18 cellular contexts compared by ENCODE assay signal in the genomic region with DNA sequence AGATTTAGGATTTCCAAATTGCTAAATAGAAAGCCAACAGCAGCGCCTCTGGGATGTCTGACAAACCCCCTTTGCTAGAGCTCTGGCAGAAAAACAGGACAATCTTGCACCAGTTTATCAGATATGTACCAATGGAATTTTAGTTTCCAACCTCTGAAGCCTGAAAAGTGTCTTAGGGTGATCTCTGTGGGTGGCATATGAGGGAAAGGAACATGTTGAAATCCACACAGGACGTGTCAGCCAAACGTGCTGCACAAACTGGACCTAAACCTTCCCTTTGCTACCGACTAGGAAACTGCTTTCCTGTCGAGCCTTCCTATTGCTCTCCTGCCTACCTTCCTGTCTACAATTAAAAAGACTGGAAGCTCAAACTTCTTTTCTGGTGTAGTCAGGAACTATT. TPM values are rescaled to one million over a fixed set of nuclear protein-coding genes. Genes with fewer than 3 reads are reported as not detected.
DNase-seq lines count a peak whose midpoint lies in the region; ATAC-seq and TF ChIP-seq lines count a peak whose summit lies in the region.
"Had no signal": no experiment of that assay in that cellular context is flagged by ENCODE, and none has a peak within 500 bp of the region (broad histone marks: within the 10 kb centered on the region; RNA-seq: fewer than 3 reads in every experiment).

No MANE protein-coding gene starts in this region.

- 27 to 32% methylated on average over 5 of the region's 5 CpGs for WGBS in GM23248 (ENCODE audit: low coverage in 1 of 2, low lambda C conversion rate in 2 of 2, missing lambda C conversion rate in 2 of 2), 2 experiments
- 70 to 78% methylated on average over 5 of the region's 5 CpGs for WGBS in aorta, 2 donors
- WGBS in neuronal stem cell (ENCODE audit: extremely low coverage in 2 of 2, insufficient read length in 2 of 2, insufficient replicate concordance in 1 of 2), 2 donors: no CpG with 5 or more reads among the region's 5 CpGs

- TF ChIP-seq CTCF in fibroblast of the aortic adventitia (IDR thresholded peaks at IDR 0.05; ENCODE audit: insufficient read depth, low read length): no peak

- H3K9me3 Mint-ChIP-seq in naive thymus-derived CD8-positive, alpha-beta T cell: no peaks in the 10 kb centered on the region
- H3K9me3 Mint-ChIP-seq: CD14-positive monocyte; CD8-positive, alpha-beta T cell had no signal

- in situ Hi-C loops in GM23248 (cut with MboI): no loop called here

- no peak overlapping the region for H3K27ac Mint-ChIP-seq in naive thymus-derived CD8-positive, alpha-beta T cell
- H3K27ac Mint-ChIP-seq: CD14-positive monocyte; CD8-positive, alpha-beta T cell had no signal

- H3K18ac ChIP-seq in neuronal stem cell (ENCODE audit: low read length): no peak overlapping the region

- no peak overlapping the region for H4K8ac ChIP-seq in neuronal stem cell (ENCODE audit: low read depth, low read length)

- H3K27ac ChIP-seq in GM23248: no peak overlapping the region
- H3K27ac ChIP-seq in aorta (ENCODE audit: low read depth in 1 of 2, low read length in 2 of 2): no peak overlapping the region
- no peak overlapping the region for H3K27ac ChIP-seq in neuronal stem cell (replicated peaks; ENCODE audit: low read length)
- H3K27ac ChIP-seq: A549, HL-60 had no signal

- H3K4me3 ChIP-seq in GM23248 (no peak overlapping the region), adipocyte (ENCODE audit: low read length) (peak overlapping the region; percentile 12), fibroblast of the aortic adventitia (ENCODE audit: low read depth, low read length) (no peak overlapping the region), aorta (ENCODE audit: low read length in 2 of 2) (no peak overlapping the region), neuronal stem cell (ENCODE audit: low read length in 2 of 2) (no peak overlapping the region)
- H3K4me3 ChIP-seq: A549 had no signal

- no peaks in the 10 kb centered on the region for H3K9me2 ChIP-seq in GM23248 (ENCODE audit: insufficient read depth)

- H3K4ac ChIP-seq in neuronal stem cell (ENCODE audit: low read length): no peak overlapping the region

- H3K36me3 ChIP-seq in GM23248 (ENCODE audit: low read depth) (no peaks in the 10 kb centered on the region), adipocyte (ENCODE audit: control insufficient read depth, insufficient read depth, low read length, severe bottlenecking) (no peaks in the 10 kb centered on the region), aorta (ENCODE audit: control insufficient read depth in 1 of 2, insufficient read depth in 2 of 2, low read length in 1 of 2) (peaks cover 0 to 3% of the 10 kb centered on the region in 2 donors), neuronal stem cell (replicated peaks in 1 of 2; ENCODE audit: control insufficient read depth in 2 of 2, insufficient read depth in 2 of 2, low read length in 2 of 2) (no peaks in the 10 kb centered on the region)

- H2AK5ac ChIP-seq in neuronal stem cell (ENCODE audit: low read depth, low read length): no peak overlapping the region

- no peaks in the 10 kb centered on the region for H3K27me3 Mint-ChIP-seq in naive thymus-derived CD8-positive, alpha-beta T cell

- H3K9ac ChIP-seq in GM23248 (no peak overlapping the region), adipocyte (ENCODE audit: low read length) (peak overlapping the region; percentile 28), neuronal stem cell (ENCODE audit: low read depth, low read length, poor library complexity) (no peak overlapping the region)

- no peak overlapping the region for H3K4me2 ChIP-seq in GM23248 (ENCODE audit: unreplicated experiment)
- H3K4me2 ChIP-seq in neuronal stem cell (ENCODE audit: insufficient read depth, low read length, poor library complexity, severe bottlenecking): no peak overlapping the region
- H3K4me2 ChIP-seq: A549 had no signal

- intact Hi-C loops in aorta (cut with DNase I): no loop called here

- H3F3A ChIP-seq in GM23248 (ENCODE audit: insufficient read depth): no peaks in the 10 kb centered on the region

- H3K79me2 ChIP-seq in GM23248 (ENCODE audit: insufficient read depth): no peaks in the 10 kb centered on the region

- H3K14ac ChIP-seq in neuronal stem cell (ENCODE audit: low read length): no peak overlapping the region

- POLR2A ChIA-PET in naive thymus-derived CD8-positive, alpha-beta T cell (lab: Charles Lee): no interaction called here

- H3K4me1 ChIP-seq in GM23248 (ENCODE audit: insufficient read depth) (no peaks in the 10 kb centered on the region), adipocyte (ENCODE audit: control insufficient read depth, insufficient read depth, low read length) (peaks cover 19% of the 10 kb centered on the region), aorta (ENCODE audit: control insufficient read depth in 1 of 2, insufficient read depth in 2 of 2, low read length in 2 of 2) (no peaks in the 10 kb centered on the region), neuronal stem cell (ENCODE audit: control insufficient read depth in 2 of 2, insufficient read depth in 1 of 2, low read depth in 1 of 2, low read length in 2 of 2) (peaks cover 4 to 14% of the 10 kb centered on the region in 2 donors)
- H3K4me1 ChIP-seq: A549 had no signal

- no peak overlapping the region for H4K91ac ChIP-seq in neuronal stem cell (ENCODE audit: low read depth, low read length, poor library complexity)

- H2BK5ac ChIP-seq in neuronal stem cell (ENCODE audit: low read length): no peak overlapping the region

- no peaks in the 10 kb centered on the region for H3K4me1 Mint-ChIP-seq in naive thymus-derived CD8-positive, alpha-beta T cell
- H3K4me1 Mint-ChIP-seq: CD14-positive monocyte had no signal

- ATAC-seq in aorta (ENCODE audit: low FRiP score): peak; percentile 60
- no peak for ATAC-seq in naive thymus-derived CD8-positive, alpha-beta T cell
- ATAC-seq: A549; CD8-positive, alpha-beta T cell had no signal

- H3K79me1 ChIP-seq in neuronal stem cell (ENCODE audit: low read depth, low read length): no peaks in the 10 kb centered on the region

- H2BK120ac ChIP-seq in neuronal stem cell (ENCODE audit: low read depth, low read length): no peak overlapping the region

- DNase-seq in GM23248: no peak
- no peak for DNase-seq in adipocyte (ENCODE audit: low read depth)
- peak; percentile 27 for DNase-seq in fibroblast of the aortic adventitia (ENCODE audit: low read depth)
- no peak for DNase-seq in aorta
- DNase-seq in naive thymus-derived CD8-positive, alpha-beta T cell: no peak
- no peak for DNase-seq in GOT3 (lab: John Stamatoyannopoulos, UW)
- DNase-seq in neuronal stem cell (ENCODE audit: low spot score): no peak
- DNase-seq: CD8-positive, alpha-beta T cell; COR-L47; DMS153; DMS79 treated with DMSO at 0.1 percent for 48 hours; EL; H7 had no signal

- H3K23ac ChIP-seq in neuronal stem cell (ENCODE audit: low read depth, low read length, poor library complexity): no peak overlapping the region

- no peaks in the 10 kb centered on the region for H4K20me1 ChIP-seq in GM23248 (ENCODE audit: insufficient read depth)

- peaks cover 0 to 16% (median 0%) of the 10 kb centered on the region in 3 donors for H3K36me3 Mint-ChIP-seq in naive thymus-derived CD8-positive, alpha-beta T cell

- no peak overlapping the region for H2BK12ac ChIP-seq in neuronal stem cell (ENCODE audit: low read length)

- H3K4me3 Mint-ChIP-seq in naive thymus-derived CD8-positive, alpha-beta T cell: no peak overlapping the region
- H3K4me3 Mint-ChIP-seq: CD14-positive monocyte; CD8-positive, alpha-beta T cell had no signal

- no peaks in the 10 kb centered on the region for H3K27me3 ChIP-seq in GM23248 (replicated peaks; ENCODE audit: insufficient read depth)
- H3K27me3 ChIP-seq in adipocyte (replicated peaks; ENCODE audit: control insufficient read depth, insufficient read depth, low read length): no peaks in the 10 kb centered on the region
- no peaks in the 10 kb centered on the region for H3K27me3 ChIP-seq in aorta (ENCODE audit: control insufficient read depth in 1 of 2, insufficient read depth in 2 of 2, low read length in 1 of 2)
- no peaks in the 10 kb centered on the region for H3K27me3 ChIP-seq in neuronal stem cell (ENCODE audit: control insufficient read depth in 3 of 3, insufficient read depth in 3 of 3, low read depth in 1 of 3, low read length in 3 of 3)

- H2AFZ ChIP-seq in GM23248: 0 out of 2 replicates have a peak overlapping the region, but pooled peaks have one; percentile 4
- no peak overlapping the region for H2AFZ ChIP-seq in neuronal stem cell (ENCODE audit: low read length)

- no peaks in the 10 kb centered on the region for H3K9me3 ChIP-seq in GM23248 (ENCODE audit: low read depth)
- H3K9me3 ChIP-seq in adipocyte (ENCODE audit: control insufficient read depth, low read length): no peaks in the 10 kb centered on the region
- no peaks in the 10 kb centered on the region for H3K9me3 ChIP-seq in aorta (ENCODE audit: control insufficient read depth, low read length)
- H3K9me3 ChIP-seq in neuronal stem cell (replicated peaks in 1 of 2; ENCODE audit: control insufficient read depth in 2 of 2, insufficient read depth in 1 of 2, low read depth in 1 of 2, low read length in 2 of 2): no peaks in the 10 kb centered on the region
- H3K9me3 ChIP-seq: A549 had no signal

- H2BK15ac ChIP-seq in neuronal stem cell (ENCODE audit: low read length): no peak overlapping the region

RNA-seq across cellular contexts. Expression of gene REELD1, which starts 53.5 kb away (rescaled TPM):
- not detected in 2 replicates for total RNA-seq in GM23248 (2014; rRNA removed; shearing (Covaris generic))
- polyA plus RNA-seq in GM23248 (2016; fragmentation: Nextera tagmentation; extraction: Ambion mirVana): not detected in 2 replicates
- not detected in 2 replicates for total RNA-seq in fibroblast of the aortic adventitia (ENCODE audit: low replicate concordance)
- total RNA-seq in aorta: under 1 TPM; 0.29 to 0.63 TPM
- polyA plus RNA-seq in aorta: under 1 TPM in 1 of 2 donors, not detected in 1; 0.10 TPM
- total RNA-seq in naive thymus-derived CD8-positive, alpha-beta T cell: 1 to 10 TPM; 1.2 to 1.8 TPM
- not detected for polyA plus RNA-seq in naive thymus-derived CD8-positive, alpha-beta T cell
- polyA plus RNA-seq in neuronal stem cell (2013, experiment 1 of 2): 0.01 TPM
- not detected for polyA plus RNA-seq in neuronal stem cell (2013, experiment 2 of 2)
- polyA plus RNA-seq: AG04450, BJ, CD14-positive monocyte had no signal
